In genomic region chr5:3345195-3345594, GRCh38 we compare ENCODE assay signal across 23 cellular contexts.
"Had no signal": no experiment of that assay in that cellular context is flagged by ENCODE, and none has a peak within 500 bp of the region (broad histone marks: within the 10 kb centered on the region; RNA-seq: fewer than 3 reads in every experiment).

No MANE protein-coding gene starts in this region.

- H3K4me3 ChIP-seq: dorsolateral prefrontal cortex, esophagus muscularis mucosa, lower lobe of right lung, prostate gland, right atrium auricular region, sigmoid colon, thoracic aorta, tibial nerve, upper lobe of left lung had no signal

- H3K36me3 ChIP-seq: esophagus muscularis mucosa, lower lobe of right lung, neutrophil, prostate gland, right atrium auricular region, sigmoid colon, thoracic aorta, tibial nerve, upper lobe of left lung had no signal

- H3K4me1 ChIP-seq: esophagus muscularis mucosa, lower lobe of right lung, parathyroid adenoma, prostate gland, right atrium auricular region, sigmoid colon, tibial nerve, upper lobe of left lung had no signal

- H3K27me3 ChIP-seq: foreskin keratinocyte, neutrophil, right atrium auricular region, tibial nerve, upper lobe of left lung had no signal

- H3K9me3 ChIP-seq: lower lobe of right lung, neutrophil, prostate gland, right atrium auricular region, sigmoid colon, thoracic aorta, upper lobe of left lung had no signal

- ATAC-seq: foreskin keratinocyte; left ventricle myocardium superior; lower lobe of right lung; natural killer cell treated with Interleukin-12 subunit alpha and Interleukin-12 subunit beta and Interleukin-15 and Interleukin-18, amount 100 ng/mL, for 72 hours; stimulated activated memory B cell treated with anti-CD40 and anti-IgM and Interleukin-4, amounts not matched to agents 10 μg/mL and 1 μg/mL and 100 μg/mL, for 72 hours; stimulated activated naive CD8-positive, alpha-beta T cell treated with anti-CD3 and anti-CD28 coated beads, Interleukin-15, Interleukin-2, amounts not matched to agents 100 U/mL and 50 U/mL, for 24 hours had no signal

- H3K27ac ChIP-seq: dorsolateral prefrontal cortex, epithelial cell of prostate, esophagus muscularis mucosa, foreskin keratinocyte, lower lobe of right lung, neutrophil, parathyroid adenoma, prostate gland, right atrium auricular region, sigmoid colon, thoracic aorta, tibial nerve, upper lobe of left lung had no signal

- DNase-seq: dorsolateral prefrontal cortex; effector CD4-positive, alpha-beta T cell; foreskin keratinocyte; glutamatergic neuron; hypothalamus; immature natural killer cell; left ventricle myocardium superior; lower lobe of right lung; stimulated activated CD4-positive, alpha-beta T cell treated with anti-CD3 and anti-CD28 coated beads, Interleukin-4, amount 100 ng/mL, for 4 hours; stimulated activated naive CD8-positive, alpha-beta T cell treated with anti-CD3 and anti-CD28 coated beads, Interleukin-15, Interleukin-2, amounts not matched to agents 100 U/mL and 50 U/mL, for 24 hours; substantia nigra; upper lobe of left lung had no signal
